Comparison of ENCODE assay signal across 35 cellular contexts in the genomic region with DNA sequence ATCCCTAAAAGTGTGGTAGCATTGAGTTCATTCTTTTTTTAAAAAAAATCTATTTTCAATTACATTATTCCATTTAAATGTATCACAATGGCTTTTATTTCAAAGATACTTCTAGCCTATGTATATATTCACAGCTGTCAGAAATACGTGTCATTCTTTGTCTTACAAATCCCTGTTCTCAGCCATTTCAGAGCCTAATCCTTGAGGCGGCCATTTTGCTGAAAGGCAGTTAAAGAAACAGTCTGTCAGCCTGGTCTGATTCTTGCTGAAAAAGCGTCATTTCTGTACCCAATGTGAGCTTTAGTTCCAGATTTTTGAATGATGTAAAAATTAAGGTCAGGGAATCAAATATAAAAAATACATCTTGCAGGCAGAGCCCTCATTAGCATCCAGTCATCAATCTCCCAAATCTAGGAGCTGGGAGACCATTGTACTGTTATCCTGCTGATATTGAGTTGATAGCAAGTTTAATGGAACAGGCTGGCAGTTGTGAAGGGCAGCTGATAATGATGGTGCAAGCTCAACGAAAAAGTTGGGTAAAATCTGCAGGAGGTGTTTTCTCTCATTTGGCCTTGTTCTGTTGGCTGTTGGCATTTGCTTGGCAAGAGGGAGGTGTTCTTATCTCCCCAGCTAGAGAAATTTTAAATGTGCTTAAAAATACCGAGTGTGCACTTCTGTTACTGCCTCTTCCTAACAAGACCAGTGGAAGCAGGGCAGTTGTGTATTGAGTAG.
DNase-seq lines count a peak whose midpoint lies in the region; ATAC-seq, FAIRE-seq and TF ChIP-seq lines count a peak whose summit lies in the region.
"Had no signal": no experiment of that assay in that cellular context is flagged by ENCODE, and none has a peak within 500 bp of the region (broad histone marks: within the 10 kb centered on the region; RNA-seq: fewer than 3 reads in every experiment).

No MANE protein-coding gene starts in this region.

- H3T11ph ChIP-seq in H9 (ENCODE audit: low read length), result no peak overlapping the region

- H3K4me1 ChIP-seq in H9 (ENCODE audit: insufficient read depth, low read length), result peaks cover 3% of the 10 kb centered on the region; the same call in 1 of the 2 replicates
- peaks cover 45% of the 10 kb centered on the region for H3K4me1 ChIP-seq in endodermal cell (ENCODE audit: control insufficient read depth, insufficient read depth, low read length)
- H3K4me1 ChIP-seq: gastrocnemius medialis, left ventricle myocardium inferior, parathyroid adenoma, tibial artery had no signal

- no peak overlapping the region for H3K4ac ChIP-seq in H9 (ENCODE audit: low read depth, low read length)

- H2BK12ac ChIP-seq in H9 (ENCODE audit: insufficient read length, low read depth, low read length), result peak overlapping the region; percentile 90

- H2BK5ac ChIP-seq in H9 (ENCODE audit: insufficient read length, low read length), result peak overlapping the region; percentile 8

- H3K4me3 Mint-ChIP-seq in H9, result no peak overlapping the region
- H3K4me3 Mint-ChIP-seq in endodermal cell, result no peak overlapping the region
- no peak overlapping the region for H3K4me3 Mint-ChIP-seq in nephron progenitor cell
- H3K4me3 Mint-ChIP-seq: activated naive CD8-positive, alpha-beta T cell; HFFc6; natural killer cell; stimulated activated naive CD8-positive, alpha-beta T cell treated with anti-CD3 and anti-CD28 coated beads, Interleukin-15, amount 100 ng/mL, for 72 hours had no signal

- no peak for DNase-seq in H9
- DNase-seq in endodermal cell, result peak; percentile 60
- no peak for DNase-seq in nephron progenitor cell
- DNase-seq in KG1 (lab: John Stamatoyannopoulos, UW), result no peak
- DNase-seq in H54 (ENCODE audit: insufficient read length, low spot score), result no peak
- DNase-seq: activated CD4-positive, alpha-beta T cell treated with anti-CD3 and anti-CD28 coated beads for 4 hours; activated CD8-positive, alpha-beta memory T cell treated with anti-CD3 and anti-CD28 coated beads for 24 hours; activated effector memory CD4-positive, alpha-beta T cell treated with Interleukin-2 at 50 U/mL for 16 hours; aorta; COR-L47; cortex of kidney; gastrocnemius medialis; HFFc6; hypothalamus; left ventricle myocardium inferior; natural killer cell; NCI-H146; NCI-H2171; NCI-H524; NK-92 treated with Interleukin-12 subunit alpha and Interleukin-12 subunit beta, amount 100 ng/mL, for 24 hours; PC-3; stimulated activated CD4-positive, alpha-beta T cell treated with anti-CD3 and anti-CD28 coated beads, Interleukin-1b, Interleukin-23, amount 100 ng/mL, for 48 hours; stimulated activated CD8-positive, alpha-beta memory T cell treated with anti-CD3 and anti-CD28 coated beads, Interleukin-4, amount 100 ng/mL, for 48 hours; stimulated activated naive CD8-positive, alpha-beta T cell treated with anti-CD3 and anti-CD28 coated beads, Interleukin-15, amount 100 ng/mL, for 72 hours; tibial artery had no signal

- no peak overlapping the region for H3K23ac ChIP-seq in H9 (ENCODE audit: insufficient read length, low read depth, low read length)

- H3K23me2 ChIP-seq in H9 (ENCODE audit: insufficient read length, low read depth, low read length, poor library complexity, severe bottlenecking), result no peaks in the 10 kb centered on the region

- H3K27me3 ChIP-seq in H9 (ENCODE audit: insufficient read depth, low read length) (no peaks in the 10 kb centered on the region), endodermal cell (ENCODE audit: control insufficient read depth, insufficient read depth, low read length, poor library complexity, severe bottlenecking) (no peaks in the 10 kb centered on the region)
- H3K27me3 ChIP-seq: BLaER1 treated with 17β-estradiol and CSF1 and Interleukin-3, amounts not matched to agents 10 nM and 100 nM; gastrocnemius medialis; right atrium auricular region; tibial artery had no signal

- H4K20me1 ChIP-seq in H9 (ENCODE audit: control insufficient read depth, insufficient read depth, insufficient read length), result no peaks in the 10 kb centered on the region
- H4K20me1 ChIP-seq: BLaER1 treated with 17β-estradiol and CSF1 and Interleukin-3, amounts not matched to agents 10 nM and 100 nM had no signal

- FAIRE-seq in H54 (lab: Jason Lieb, UNC), result no peak
- FAIRE-seq: islet of Langerhans had no signal

- TF ChIP-seq CTCF in H9 (conservative IDR thresholded peaks at IDR 0.05) (no peak), endodermal cell (conservative IDR thresholded peaks at IDR 0.05) (no peak), nephron progenitor cell (IDR thresholded peaks at IDR 0.05) (no peak)

- peak overlapping the region; percentile 13 for H4K8ac ChIP-seq in H9 (replicated peaks; ENCODE audit: insufficient read length, low read depth, low read length)

- no peak for TF ChIP-seq POLR2A in H54 (IDR thresholded peaks at IDR 0.05; ENCODE audit: low read depth, low read length)

- H3K9me3 ChIP-seq in H9 (ENCODE audit: control insufficient read depth, low read depth, low read length) (no peaks in the 10 kb centered on the region), KOPT-K1 (ENCODE audit: insufficient read depth, low read length, poor library complexity, severe bottlenecking) (no peaks in the 10 kb centered on the region), endodermal cell (ENCODE audit: control insufficient read depth, low read length) (no peaks in the 10 kb centered on the region)
- H3K9me3 ChIP-seq: gastrocnemius medialis, left ventricle myocardium inferior, right atrium auricular region, tibial artery had no signal

- H3K36me3 Mint-ChIP-seq in H9 (ENCODE audit: insufficient read depth in 1 of 3, low read depth in 3 of 3) (peaks cover 18 to 26% (median 25%) of the 10 kb centered on the region in 3 experiments), endodermal cell (ENCODE audit: low read depth) (peaks cover 25% of the 10 kb centered on the region), nephron progenitor cell (ENCODE audit: low read depth) (peaks cover 46% of the 10 kb centered on the region)
- H3K36me3 Mint-ChIP-seq: activated naive CD8-positive, alpha-beta T cell; natural killer cell had no signal

- H2AFZ ChIP-seq in H9 (ENCODE audit: low read length), result no peak overlapping the region
- H2AFZ ChIP-seq: parathyroid adenoma had no signal

- H3K27me3 Mint-ChIP-seq in H9 (ENCODE audit: low read depth) (no peaks in the 10 kb centered on the region), endodermal cell (ENCODE audit: insufficient read depth) (no peaks in the 10 kb centered on the region), nephron progenitor cell (ENCODE audit: low read depth, poor library complexity) (peaks cover 3% of the 10 kb centered on the region)
- H3K27me3 Mint-ChIP-seq: stimulated activated naive CD8-positive, alpha-beta T cell treated with anti-CD3 and anti-CD28 coated beads, Interleukin-15, amount 100 ng/mL, for 72 hours had no signal

- peak overlapping the region; percentile 21 for H3K4me2 ChIP-seq in H9 (ENCODE audit: insufficient read depth, insufficient read length, low read length)
- H3K4me2 ChIP-seq: BLaER1 treated with 17β-estradiol and CSF1 and Interleukin-3, amounts not matched to agents 10 nM and 100 nM; KMS-11; smooth muscle cell had no signal

- no peak overlapping the region for H2BK120ac ChIP-seq in H9 (ENCODE audit: low read depth, low read length, poor library complexity, severe bottlenecking)

- H3K27ac Mint-ChIP-seq in H9 (peak overlapping the region; percentile 92 to 93 (median 92)), endodermal cell (peak overlapping the region; percentile 94), nephron progenitor cell (peak overlapping the region; percentile 77)
- H3K27ac Mint-ChIP-seq: activated naive CD8-positive, alpha-beta T cell; HFFc6; natural killer cell; stimulated activated naive CD8-positive, alpha-beta T cell treated with anti-CD3 and anti-CD28 coated beads, Interleukin-15, amount 100 ng/mL, for 72 hours had no signal

- peak overlapping the region; percentile 98 for H2AK5ac ChIP-seq in H9 (ENCODE audit: insufficient read length, low read length)

- H3K9me3 Mint-ChIP-seq in H9, result no peaks in the 10 kb centered on the region
- H3K9me3 Mint-ChIP-seq in endodermal cell, result no peaks in the 10 kb centered on the region
- H3K9me3 Mint-ChIP-seq in nephron progenitor cell, result no peaks in the 10 kb centered on the region
- H3K9me3 Mint-ChIP-seq: HFFc6; natural killer cell; stimulated activated naive CD8-positive, alpha-beta T cell treated with anti-CD3 and anti-CD28 coated beads, Interleukin-15, amount 100 ng/mL, for 72 hours had no signal

- peak overlapping the region; percentile 67 for H4K91ac ChIP-seq in H9 (ENCODE audit: insufficient read length, low read depth, low read length)

- no peak overlapping the region for H4K5ac ChIP-seq in H9 (ENCODE audit: insufficient read length, low read depth, low read length)

- H3K56ac ChIP-seq in H9 (ENCODE audit: insufficient read length, low read depth, low read length), result no peak overlapping the region

- peaks cover 2% of the 10 kb centered on the region for H3K79me1 ChIP-seq in H9 (ENCODE audit: insufficient read depth, low read depth, low read length, poor library complexity, severe bottlenecking)

- no peak overlapping the region for H3K18ac ChIP-seq in H9 (ENCODE audit: insufficient read length, low read depth, low read length)

- no peak overlapping the region; the same call in 1 of the 2 replicates for H3K14ac ChIP-seq in H9 (ENCODE audit: insufficient read depth, low read length)

- no peak for ATAC-seq in HG03469 (IDR thresholded peaks at IDR 0.05; ENCODE audit: unreplicated experiment)
- ATAC-seq: gastrocnemius medialis; natural killer cell; PC-3; Right ventricle myocardium inferior; stimulated activated naive CD8-positive, alpha-beta T cell treated with anti-CD3 and anti-CD28 coated beads, Interleukin-15, amount 100 ng/mL, for 72 hours had no signal

- H3K4me3 ChIP-seq in endodermal cell (ENCODE audit: low read length), result no peak overlapping the region
- H3K4me3 ChIP-seq: BLaER1 treated with 17β-estradiol and CSF1 and Interleukin-3, amounts not matched to agents 10 nM and 100 nM; gastrocnemius medialis; left ventricle myocardium inferior; right atrium auricular region; smooth muscle cell; tibial artery had no signal

- H2BK15ac ChIP-seq in H9 (ENCODE audit: low read depth, low read length), result no peak overlapping the region

- no peak overlapping the region for H2BK20ac ChIP-seq in H9 (ENCODE audit: low read depth, low read length, poor library complexity, severe bottlenecking)

- no CpG with 5 or more reads among the region's 5 CpGs for WGBS in H9 (ENCODE audit: extremely low coverage, insufficient read length, low lambda C conversion rate)
- WGBS in endodermal cell (ENCODE audit: insufficient coverage in 1 of 2, insufficient read length in 1 of 2), 2 experiments, result 34 to 52% methylated on average over 3 to 5 of the region's 5 CpGs

- H3K36me3 ChIP-seq in KOPT-K1 (ENCODE audit: insufficient read depth, low read length), result peaks cover 85% of the 10 kb centered on the region
- peaks cover 56% of the 10 kb centered on the region for H3K36me3 ChIP-seq in endodermal cell (ENCODE audit: control insufficient read depth, insufficient read depth, low read length)
- H3K36me3 ChIP-seq: BLaER1 treated with 17β-estradiol and CSF1 and Interleukin-3, amounts not matched to agents 10 nM and 100 nM; gastrocnemius medialis; left ventricle myocardium inferior; right atrium auricular region; tibial artery had no signal

- H3K9ac ChIP-seq in H9 (ENCODE audit: extremely low read depth, insufficient read length, low read length) (no peak overlapping the region), endodermal cell (ENCODE audit: extremely low read depth, low read length, poor library complexity, severe bottlenecking) (peak overlapping the region; percentile 22)
- H3K9ac ChIP-seq: BLaER1 treated with 17β-estradiol and CSF1 and Interleukin-3, amounts not matched to agents 10 nM and 100 nM; KMS-11; parathyroid adenoma had no signal

- no peaks in the 10 kb centered on the region; the same call in 1 of the 2 replicates for H3K79me2 ChIP-seq in H9 (ENCODE audit: insufficient read depth, low read length)
- H3K79me2 ChIP-seq: parathyroid adenoma had no signal

- H3K27ac ChIP-seq in H9 (ENCODE audit: insufficient read length, low read depth, low read length), result no peak overlapping the region
- H3K27ac ChIP-seq in KOPT-K1 (ENCODE audit: low read depth, low read length, poor library complexity, severe bottlenecking), result peak overlapping the region; percentile 33
- H3K27ac ChIP-seq in endodermal cell (ENCODE audit: low read depth, low read length), result peak overlapping the region; percentile 40
- H3K27ac ChIP-seq: BLaER1 treated with 17β-estradiol and CSF1 and Interleukin-3, amounts not matched to agents 10 nM and 100 nM; gastrocnemius medialis; KMS-11; left ventricle myocardium inferior; parathyroid adenoma; right atrium auricular region; tibial artery had no signal

- H3K4me1 Mint-ChIP-seq in H9, result peaks cover 39 to 50% of the 10 kb centered on the region in 2 experiments
- peaks cover 76% of the 10 kb centered on the region for H3K4me1 Mint-ChIP-seq in endodermal cell
- H3K4me1 Mint-ChIP-seq in nephron progenitor cell, result peaks cover 82% of the 10 kb centered on the region
